1 cellular context compared by ENCODE assay signal in the genomic region with DNA sequence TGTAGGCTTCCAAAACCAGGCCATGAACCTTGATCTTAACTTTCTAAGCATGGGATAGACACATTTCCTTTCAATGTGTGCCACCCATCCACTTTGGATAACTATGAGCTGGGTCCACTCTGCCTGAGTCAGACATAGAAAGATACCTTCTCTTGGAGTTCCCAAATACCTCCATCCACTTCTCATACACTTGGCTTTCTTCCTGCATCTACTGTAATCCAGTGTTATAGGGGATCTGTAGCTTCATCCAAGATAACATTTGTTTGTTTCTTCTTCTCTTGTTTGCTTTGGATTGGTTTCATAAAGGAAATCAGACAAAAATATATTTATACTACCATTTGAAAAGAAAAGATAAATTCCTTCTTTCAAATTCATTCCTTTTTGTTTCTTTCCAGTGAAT. TPM values are rescaled to one million over a fixed set of nuclear protein-coding genes. Genes with fewer than 3 reads are reported as not detected.
"Had no signal": no experiment of that assay in that cellular context is flagged by ENCODE, and none has a peak within 500 bp of the region (broad histone marks: within the 10 kb centered on the region; RNA-seq: fewer than 3 reads in every experiment).

No MANE protein-coding gene starts in this region.

RNA-seq across cellular contexts. Expression of a gene that starts 44.2 kb away (rescaled TPM):
- total RNA-seq: GM12878 had no signal
- polyA plus RNA-seq: GM12878 had no signal

RNA-seq across cellular contexts. Expression of a gene that starts 45.1 kb away (rescaled TPM):
- total RNA-seq: GM12878 had no signal
- polyA plus RNA-seq: GM12878 had no signal
